8 cellular contexts compared by ENCODE assay signal in the genomic region with DNA sequence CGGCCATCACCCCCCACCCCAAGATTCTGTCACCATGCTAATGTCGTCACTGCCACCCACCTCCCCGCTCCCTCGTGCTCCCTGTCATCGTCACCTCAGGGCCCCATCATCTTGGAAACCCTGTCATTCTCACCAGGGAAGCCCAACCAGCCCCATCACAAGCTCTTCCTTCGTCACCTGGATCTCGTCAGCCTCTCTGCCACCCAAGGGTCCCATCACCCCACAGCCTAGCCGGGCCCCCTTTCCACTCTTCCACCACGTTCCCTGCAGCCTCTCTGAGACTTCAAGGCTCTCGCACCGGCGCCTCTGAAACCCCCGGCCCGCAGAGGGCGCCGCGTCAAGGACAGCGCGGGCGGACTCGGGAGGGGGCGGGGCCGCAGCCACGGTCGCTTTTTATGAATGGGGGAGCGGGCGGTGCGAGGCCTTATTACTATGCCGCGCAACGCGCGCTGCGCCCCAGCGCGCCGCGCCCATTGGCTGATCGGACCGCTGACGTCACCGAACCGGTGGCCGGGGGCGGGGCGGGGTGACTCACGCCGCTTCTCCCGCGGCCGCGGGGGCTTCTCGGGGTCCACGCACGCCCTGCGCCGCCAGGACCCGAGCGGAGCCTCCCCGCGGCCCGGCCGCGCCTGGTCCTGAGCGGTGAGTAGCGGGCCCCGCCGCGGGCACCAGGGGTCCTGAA. TPM values are rescaled to one million over a fixed set of nuclear protein-coding genes. Genes with fewer than 3 reads are reported as not detected.
A peak's percentile ranks its signal among the peaks of the same experiment; 100 is the strongest.
DNase-seq lines count a peak whose midpoint lies in the region; ATAC-seq and TF ChIP-seq lines count a peak whose summit lies in the region.

A gene with protein sequence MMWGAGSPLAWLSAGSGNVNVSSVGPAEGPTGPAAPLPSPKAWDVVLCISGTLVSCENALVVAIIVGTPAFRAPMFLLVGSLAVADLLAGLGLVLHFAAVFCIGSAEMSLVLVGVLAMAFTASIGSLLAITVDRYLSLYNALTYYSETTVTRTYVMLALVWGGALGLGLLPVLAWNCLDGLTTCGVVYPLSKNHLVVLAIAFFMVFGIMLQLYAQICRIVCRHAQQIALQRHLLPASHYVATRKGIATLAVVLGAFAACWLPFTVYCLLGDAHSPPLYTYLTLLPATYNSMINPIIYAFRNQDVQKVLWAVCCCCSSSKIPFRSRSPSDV (plus strand): TSS at position 527 of the 682 bp plus-strand sequence. CDS start 1,177 bp downstream, outside the sequence.

- TF ChIP-seq CTCF in IMR-90 (conservative IDR thresholded peaks at IDR 0.05; ENCODE audit: low read depth, low read length), result peak; percentile 69

- peak within 1 kb of the TSS; percentile 69 to 83 for H4K8ac ChIP-seq in IMR-90 (ENCODE audit: low read depth in 2 of 2, low read length in 2 of 2)

- TF ChIP-seq RAD21 in IMR-90 (IDR thresholded peaks at IDR 0.05; ENCODE audit: low read length), result peak; percentile 40

- H3K14ac ChIP-seq in IMR-90 (replicated peaks; ENCODE audit: low read depth, low read length), result peak within 1 kb of the TSS; percentile 82

- H3K4me3 ChIP-seq in IMR-90 (ENCODE audit: insufficient read depth, low read depth, low read length) (peak within 1 kb of the TSS; percentile 63), muscle layer of colon (ENCODE audit: low read depth in 1 of 2, low read length in 2 of 2) (peak within 1 kb of the TSS; percentile 8 to 44)

- no peaks in the 10 kb centered on the region for H3K27me3 ChIP-seq in IMR-90 (ENCODE audit: control insufficient read depth, insufficient read depth, low read length)
- H3K27me3 ChIP-seq in muscle layer of colon (ENCODE audit: control insufficient read depth in 1 of 2, insufficient read depth in 2 of 2, low read length in 2 of 2), result no peaks in the 10 kb centered on the region

- peak within 1 kb of the TSS; percentile 52; the same call in 1 of the 2 replicates for H3K27ac ChIP-seq in IMR-90 (ENCODE audit: insufficient read depth, low read length)
- H3K27ac ChIP-seq in muscle layer of colon (ENCODE audit: low read depth, low read length), result peak within 1 kb of the TSS; percentile 30

- H3K56ac ChIP-seq in IMR-90 (ENCODE audit: extremely low read depth, insufficient read depth, low read length), result peak within 1 kb of the TSS; percentile 75

- H2BK5ac ChIP-seq in IMR-90 (ENCODE audit: low read depth, low read length, poor library complexity, severe bottlenecking), result peak within 1 kb of the TSS; percentile 22

- H3K23ac ChIP-seq in IMR-90 (ENCODE audit: low read depth, low read length), result peak within 1 kb of the TSS; percentile 83

- H2BK20ac ChIP-seq in IMR-90 (ENCODE audit: low read depth, low read length), result peak within 1 kb of the TSS; percentile 54; the same call in 1 of the 2 replicates

- H3K36me3 ChIP-seq in IMR-90 (ENCODE audit: control insufficient read depth, insufficient read depth, low read length) (no peaks in the 10 kb centered on the region; the same call in 1 of the 2 replicates), muscle layer of colon (ENCODE audit: insufficient read depth, low read length) (no peaks in the 10 kb centered on the region)

- H3K4me1 ChIP-seq in IMR-90 (ENCODE audit: control insufficient read depth, insufficient read depth, low read length) (peaks cover 15% of the 10 kb centered on the region), muscle layer of colon (ENCODE audit: insufficient read depth, low read length) (peaks cover 13% of the 10 kb centered on the region)

- peaks cover 20% of the 10 kb centered on the region for H3K9me1 ChIP-seq in IMR-90 (ENCODE audit: insufficient read depth, low read length)

- POLR2A ChIA-PET in IMR-90 (lab: Charles Lee; ENCODE audit: unreplicated experiment), result interaction anchor here (1.2 kb wide), 1 partner anchor 27 kb away, joined by 3 read pairs; no protein-coding TSS in a partner anchor

- H3K9me3 ChIP-seq in IMR-90 (ENCODE audit: control insufficient read depth, insufficient read depth, low read length) (no peaks in the 10 kb centered on the region), muscle layer of colon (ENCODE audit: low read length) (no peaks in the 10 kb centered on the region)

- H3K4ac ChIP-seq in IMR-90 (ENCODE audit: low read depth, low read length), result peak within 1 kb of the TSS; percentile 69

- peak; percentile 84 for TF ChIP-seq POLR2A in IMR-90 (IDR thresholded peaks at IDR 0.05; ENCODE audit: low read depth, low read length)
- peak; percentile 3 for TF ChIP-seq POLR2A in erythroblast (IDR thresholded peaks at IDR 0.05; ENCODE audit: low read length)

- H4K91ac ChIP-seq in IMR-90 (ENCODE audit: insufficient read depth, low read depth, low read length), result peak within 1 kb of the TSS; percentile 77

- peak within 1 kb of the TSS; percentile 29; the same call in 1 of the 2 replicates for H4K5ac ChIP-seq in IMR-90 (ENCODE audit: low read depth, low read length)

- H2AK9ac ChIP-seq in IMR-90 (replicated peaks; ENCODE audit: low read depth, low read length, poor library complexity), result peak within 1 kb of the TSS; percentile 93

- no peak within 1 kb of the TSS; the same call in 1 of the 2 replicates for H3K18ac ChIP-seq in IMR-90 (ENCODE audit: low read depth, low read length)

- no peaks in the 10 kb centered on the region for H4K20me1 ChIP-seq in IMR-90 (ENCODE audit: insufficient read depth, low read length)

- WGBS in IMR-90 (ENCODE audit: extremely low coverage in 2 of 2, insufficient read length in 1 of 2), 2 experiments, result 2% methylated on average over 38 of the region's 69 CpGs; no CpG with 5 or more reads in 1 of the 2 experiments

- in situ Hi-C loops in Caki2 (cut with HindIII; ENCODE audit: low pct_unique_long_range_greater_than_20kb, low sequenced_read_pairs) (no loop called here), IMR-90 (cut with MboI; ENCODE audit: low sequenced_read_pairs) (loop anchor here (5.0 to 10.0 kb wide), 2 partner anchors 90 to 287 kb away; no protein-coding TSS in a partner anchor)

- peak within 1 kb of the TSS; percentile 60 for H3K9ac ChIP-seq in IMR-90 (ENCODE audit: low read depth, low read length)
- H3K9ac ChIP-seq in muscle layer of colon (ENCODE audit: low read length), result no peak within 1 kb of the TSS

- CTCF ChIA-PET in IMR-90 (lab: Yijun Ruan, JAX), result interaction anchor here (1.0 to 3.6 kb wide), 3 partner anchors 26 to 277 kb away, joined by 3 to 16 read pairs (median 9); a partner anchor contains a TSS

- peak within 1 kb of the TSS; percentile 85 for H3K4me2 ChIP-seq in IMR-90 (ENCODE audit: low read depth, low read length)

- intact Hi-C loops in IMR-90 (cut with micrococcal nuclease), result loop anchor here (1.0 to 10.0 kb wide), 4 partner anchors 197 to 290 kb away; no protein-coding TSS in a partner anchor

- peaks cover 0 to 28% of the 10 kb centered on the region in 2 experiments; a peak in 3 of 4 replicates for H3K79me1 ChIP-seq in IMR-90 (ENCODE audit: low read depth in 1 of 2, low read length in 2 of 2)

- BruUV-seq in IMR-90 (replicated peaks; lab: Mats Ljungman, UMichigan), result no TSS peak

- DNase-seq in Caki2 (ENCODE audit: low read depth) (peak; percentile 85), IMR-90 (peak; percentile 91), OCI-M1 (lab: John Stamatoyannopoulos, UW) (peak; percentile 96), erythroblast (lab: John Stamatoyannopoulos, UW) (peak; percentile 93 to 96)
- DNase-seq in activated T-cell treated with anti-CD3 and anti-CD28 coated beads, Interleukin-2, amount 50 U/mL, for 1 hour, result peak; percentile 96
- peak; percentile 97 for DNase-seq in stimulated activated CD8-positive, alpha-beta memory T cell treated with anti-CD3 and anti-CD28 coated beads, Interleukin-4, amount 100 ng/mL, for 48 hours

- peak within 1 kb of the TSS; percentile 87 for H2AK5ac ChIP-seq in IMR-90 (ENCODE audit: low read depth, low read length)

- H2AFZ ChIP-seq in IMR-90 (replicated peaks; ENCODE audit: low read length, poor library complexity), result peak within 1 kb of the TSS; percentile 98

- H2BK120ac ChIP-seq in IMR-90 (ENCODE audit: low read depth, low read length), result peak within 1 kb of the TSS; percentile 52

- H2BK15ac ChIP-seq in IMR-90 (ENCODE audit: low read depth, low read length), result peak within 1 kb of the TSS; percentile 65; the same call in 1 of the 3 replicates

- dilution Hi-C loops in IMR-90 (cut with HindIII; ENCODE audit: low sequenced_read_pairs, unreplicated experiment), result no loop called here

- ATAC-seq in GM21447 (IDR thresholded peaks at IDR 0.05; ENCODE audit: unreplicated experiment), result peak; percentile 75
- peak; percentile 92 for ATAC-seq in IMR-90 (ENCODE audit: low read depth)

TF ChIP-seq in IMR-90, 13 proteins besides CTCF, POLR2A, EP300 and RAD21 (continues in another document):
- TF ChIP-seq MXI1 (IDR thresholded peaks at IDR 0.05; ENCODE audit: borderline replicate concordance, low read depth, low read length), result 0 out of 2 replicates have a peak, but pooled peaks have one; percentile 31
- TF ChIP-seq BHLHE40 (IDR thresholded peaks at IDR 0.05; ENCODE audit: low read depth, low read length), result 0 out of 2 replicates have a peak, but pooled peaks have one; percentile 11
- peak; percentile 87 for TF ChIP-seq MAZ (IDR thresholded peaks at IDR 0.05; ENCODE audit: borderline replicate concordance, low read depth, low read length)
- no peak for TF ChIP-seq CHD1 (IDR thresholded peaks at IDR 0.05; ENCODE audit: low read depth, low read length)
- no peak for TF ChIP-seq CEBPB (IDR thresholded peaks at IDR 0.05; ENCODE audit: low read depth, low read length)
- no peak for TF ChIP-seq RCOR1 (IDR thresholded peaks at IDR 0.05; ENCODE audit: insufficient replicate concordance, low read length)
- TF ChIP-seq, protein P1, sequence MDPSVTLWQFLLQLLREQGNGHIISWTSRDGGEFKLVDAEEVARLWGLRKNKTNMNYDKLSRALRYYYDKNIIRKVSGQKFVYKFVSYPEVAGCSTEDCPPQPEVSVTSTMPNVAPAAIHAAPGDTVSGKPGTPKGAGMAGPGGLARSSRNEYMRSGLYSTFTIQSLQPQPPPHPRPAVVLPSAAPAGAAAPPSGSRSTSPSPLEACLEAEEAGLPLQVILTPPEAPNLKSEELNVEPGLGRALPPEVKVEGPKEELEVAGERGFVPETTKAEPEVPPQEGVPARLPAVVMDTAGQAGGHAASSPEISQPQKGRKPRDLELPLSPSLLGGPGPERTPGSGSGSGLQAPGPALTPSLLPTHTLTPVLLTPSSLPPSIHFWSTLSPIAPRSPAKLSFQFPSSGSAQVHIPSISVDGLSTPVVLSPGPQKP (IDR thresholded peaks at IDR 0.05; ENCODE audit: borderline replicate concordance, low read depth, low read length), result no peak
- no peak for TF ChIP-seq NFE2L2 (IDR thresholded peaks at IDR 0.05; ENCODE audit: low read depth, low read length)
- TF ChIP-seq SMC3 (IDR thresholded peaks at IDR 0.05; ENCODE audit: low read depth, low read length), result peak; percentile 54

RNA-seq across cellular contexts. Expression of the gene that starts here (rescaled TPM):
- total RNA-seq in Caki2 (2014; rRNA removed; shearing (Covaris generic); ENCODE audit: low replicate concordance), result 1.7 TPM in 1 of 2 replicates, not detected in the other
- 0.72 and 0.83 TPM in 2 replicates for total RNA-seq in IMR-90 (2012; rRNA removed)
- 4.8 and 5.4 TPM in 2 replicates for polyA plus RNA-seq in IMR-90 (2012; rRNA removed)
- 3.3 and 6.1 TPM in 2 replicates for polyA plus RNA-seq in IMR-90 (2012; cell fraction: cytosol; rRNA removed)
- 5.4 and 6.0 TPM in 2 replicates for polyA plus RNA-seq in IMR-90 (2012; cell fraction: nucleus; rRNA removed; ENCODE audit: low replicate concordance)

Comparison
In these comparisons a context has a peak if more than half of its experiments do, and no peak if none do; other contexts are left out.
1. Peak in every context shown above with its lines: DNase-seq, ATAC-seq, H3K4me3 ChIP-seq and H3K27ac ChIP-seq.